ENCODE assay signal across 11 cellular contexts in genomic region chr16:75506567-75506966, GRCh38. TPM values are rescaled to one million over a fixed set of nuclear protein-coding genes. Genes with fewer than 3 reads are reported as not detected.
DNase-seq lines count a peak whose midpoint lies in the region; ATAC-seq and TF ChIP-seq lines count a peak whose summit lies in the region.
"Had no signal": no experiment of that assay in that cellular context is flagged by ENCODE, and none has a peak within 500 bp of the region (broad histone marks: within the 10 kb centered on the region; RNA-seq: fewer than 3 reads in every experiment).

No MANE protein-coding gene starts in this region.

- no peak overlapping the region for H3K4me2 ChIP-seq in fibroblast of lung (ENCODE audit: extremely low read depth, insufficient read depth, low read length)

- no peaks in the 10 kb centered on the region for H4K20me1 ChIP-seq in fibroblast of lung (ENCODE audit: control insufficient read depth, extremely low read depth, insufficient read depth, low read length)

- H3K4me3 ChIP-seq in fibroblast of lung (replicated peaks in 1 of 4; ENCODE audit: control extremely low read depth in 1 of 4, insufficient read depth in 1 of 4, low read depth in 3 of 4, low read length in 4 of 4) (no peak overlapping the region), neutrophil (ENCODE audit: low read depth in 1 of 2, low read length in 1 of 2) (peak overlapping the region; percentile 27 to 42)
- H3K4me3 ChIP-seq: SK-N-MC had no signal

- DNase-seq in Daoy (ENCODE audit: low read depth) (peak; percentile 25), fibroblast of lung (ENCODE audit: low read depth in 2 of 2) (peak; percentile 62 to 68), T1000 (lab: John Stamatoyannopoulos, UW) (no peak), DMS53 treated with DMSO at 0.1 percent for 48 hours (lab: John Stamatoyannopoulos, UW; ENCODE audit: unreplicated experiment) (no peak), activated gamma-delta T cell treated with Interleukin-2 at 50 U/mL for 16 hours (no peak)
- no peak for DNase-seq in stimulated activated effector memory CD8-positive, alpha-beta T cell treated with anti-CD3 and anti-CD28 coated beads, Interleukin-12 subunit alpha, Interleukin-12 subunit beta, amount 100 ng/mL, for 72 hours (ENCODE audit: low spot score in 2 of 2)

- no peak overlapping the region for H3K9ac ChIP-seq in fibroblast of lung (ENCODE audit: insufficient read depth, low read length)

- no peak overlapping the region for H3K4me3 Mint-ChIP-seq in stimulated activated effector memory CD8-positive, alpha-beta T cell treated with anti-CD3 and anti-CD28 coated beads, Interleukin-12 subunit alpha, Interleukin-12 subunit beta, amount 100 ng/mL, for 72 hours

- no peak for ATAC-seq in stimulated activated effector memory CD8-positive, alpha-beta T cell treated with anti-CD3 and anti-CD28 coated beads, Interleukin-12 subunit alpha, Interleukin-12 subunit beta, amount 100 ng/mL, for 72 hours

- H2AFZ ChIP-seq in fibroblast of lung (ENCODE audit: low read length) = peak overlapping the region; percentile 31

- H3K27ac Mint-ChIP-seq in stimulated activated effector memory CD8-positive, alpha-beta T cell treated with anti-CD3 and anti-CD28 coated beads, Interleukin-12 subunit alpha, Interleukin-12 subunit beta, amount 100 ng/mL, for 72 hours = no peak overlapping the region
- H3K27ac Mint-ChIP-seq: activated T-helper 2 cell treated with anti-CD3 and anti-CD28 coated beads, Interferon-gamma antibody, Interleukin-2, Interleukin-4, amounts not matched to agents 10 μg/mL and 5 μg/mL and 100 μg/mL, durations not matched to agents 14 hours and 24 hours and 36 hours had no signal

- no peak for TF ChIP-seq CTCF in fibroblast of lung (conservative IDR thresholded peaks at IDR 0.05 in 1 of 2, IDR thresholded peaks at IDR 0.05 in 1 of 2; ENCODE audit: low read depth in 1 of 2, low read length in 2 of 2)
- no peak for TF ChIP-seq CTCF in neutrophil (IDR thresholded peaks at IDR 0.05)

- no peaks in the 10 kb centered on the region for H3K36me3 Mint-ChIP-seq in stimulated activated effector memory CD8-positive, alpha-beta T cell treated with anti-CD3 and anti-CD28 coated beads, Interleukin-12 subunit alpha, Interleukin-12 subunit beta, amount 100 ng/mL, for 72 hours

- H3K4me1 ChIP-seq in fibroblast of lung (ENCODE audit: control insufficient read depth, extremely low read depth, insufficient read depth, low read length) (no peaks in the 10 kb centered on the region), neutrophil (ENCODE audit: control insufficient read depth in 1 of 2, insufficient read depth in 1 of 2, low read depth in 1 of 2, low read length in 1 of 2) (peaks cover 11 to 14% of the 10 kb centered on the region in 2 experiments)

- no peaks in the 10 kb centered on the region for H3K9me3 ChIP-seq in fibroblast of lung (ENCODE audit: control insufficient read depth, insufficient read depth, low read depth, low read length)
- no peaks in the 10 kb centered on the region for H3K9me3 ChIP-seq in neutrophil

- no peaks in the 10 kb centered on the region for H3K9me3 Mint-ChIP-seq in stimulated activated effector memory CD8-positive, alpha-beta T cell treated with anti-CD3 and anti-CD28 coated beads, Interleukin-12 subunit alpha, Interleukin-12 subunit beta, amount 100 ng/mL, for 72 hours
- H3K9me3 Mint-ChIP-seq: activated T-helper 2 cell treated with anti-CD3 and anti-CD28 coated beads, Interferon-gamma antibody, Interleukin-2, Interleukin-4, amounts not matched to agents 10 μg/mL and 5 μg/mL and 100 μg/mL, durations not matched to agents 14 hours and 24 hours and 36 hours had no signal

- no peaks in the 10 kb centered on the region for H3K4me1 Mint-ChIP-seq in stimulated activated effector memory CD8-positive, alpha-beta T cell treated with anti-CD3 and anti-CD28 coated beads, Interleukin-12 subunit alpha, Interleukin-12 subunit beta, amount 100 ng/mL, for 72 hours

- H3K27me3 ChIP-seq in fibroblast of lung (ENCODE audit: control insufficient read depth, insufficient read depth, low read length) (no peaks in the 10 kb centered on the region), neutrophil (no peaks in the 10 kb centered on the region)

- no peaks in the 10 kb centered on the region for H3K79me2 ChIP-seq in fibroblast of lung (ENCODE audit: control insufficient read depth, insufficient read depth, low read length)

- H3K36me3 ChIP-seq in fibroblast of lung (ENCODE audit: control insufficient read depth, insufficient read depth, low read length) = no peaks in the 10 kb centered on the region
- H3K36me3 ChIP-seq in neutrophil = no peaks in the 10 kb centered on the region

- H3K27ac ChIP-seq in fibroblast of lung (ENCODE audit: insufficient read depth, low read length) (no peak overlapping the region), neutrophil (peak overlapping the region; percentile 55)
- H3K27ac ChIP-seq: SK-N-MC had no signal

TF ChIP-seq in PFSK-1, 5 proteins besides CTCF, POLR2A, EP300 and RAD21:
- peak; percentile 25; the same call in 1 of the 2 replicates for TF ChIP-seq POLR2AphosphoS5 (IDR thresholded peaks at IDR 0.05; ENCODE audit: low read depth, low read length)
- TF ChIP-seq TAF1 (IDR thresholded peaks at IDR 0.05; ENCODE audit: borderline replicate concordance, insufficient read depth, low read length) = peak; percentile 71; the same call in 1 of the 2 replicates
- TF ChIP-seq SIN3A (IDR thresholded peaks at IDR 0.05; ENCODE audit: borderline replicate concordance, insufficient read depth, low read length) = 0 out of 2 replicates have a peak, but pooled peaks have one; percentile 23
- TF ChIP-seq, protein P1, sequence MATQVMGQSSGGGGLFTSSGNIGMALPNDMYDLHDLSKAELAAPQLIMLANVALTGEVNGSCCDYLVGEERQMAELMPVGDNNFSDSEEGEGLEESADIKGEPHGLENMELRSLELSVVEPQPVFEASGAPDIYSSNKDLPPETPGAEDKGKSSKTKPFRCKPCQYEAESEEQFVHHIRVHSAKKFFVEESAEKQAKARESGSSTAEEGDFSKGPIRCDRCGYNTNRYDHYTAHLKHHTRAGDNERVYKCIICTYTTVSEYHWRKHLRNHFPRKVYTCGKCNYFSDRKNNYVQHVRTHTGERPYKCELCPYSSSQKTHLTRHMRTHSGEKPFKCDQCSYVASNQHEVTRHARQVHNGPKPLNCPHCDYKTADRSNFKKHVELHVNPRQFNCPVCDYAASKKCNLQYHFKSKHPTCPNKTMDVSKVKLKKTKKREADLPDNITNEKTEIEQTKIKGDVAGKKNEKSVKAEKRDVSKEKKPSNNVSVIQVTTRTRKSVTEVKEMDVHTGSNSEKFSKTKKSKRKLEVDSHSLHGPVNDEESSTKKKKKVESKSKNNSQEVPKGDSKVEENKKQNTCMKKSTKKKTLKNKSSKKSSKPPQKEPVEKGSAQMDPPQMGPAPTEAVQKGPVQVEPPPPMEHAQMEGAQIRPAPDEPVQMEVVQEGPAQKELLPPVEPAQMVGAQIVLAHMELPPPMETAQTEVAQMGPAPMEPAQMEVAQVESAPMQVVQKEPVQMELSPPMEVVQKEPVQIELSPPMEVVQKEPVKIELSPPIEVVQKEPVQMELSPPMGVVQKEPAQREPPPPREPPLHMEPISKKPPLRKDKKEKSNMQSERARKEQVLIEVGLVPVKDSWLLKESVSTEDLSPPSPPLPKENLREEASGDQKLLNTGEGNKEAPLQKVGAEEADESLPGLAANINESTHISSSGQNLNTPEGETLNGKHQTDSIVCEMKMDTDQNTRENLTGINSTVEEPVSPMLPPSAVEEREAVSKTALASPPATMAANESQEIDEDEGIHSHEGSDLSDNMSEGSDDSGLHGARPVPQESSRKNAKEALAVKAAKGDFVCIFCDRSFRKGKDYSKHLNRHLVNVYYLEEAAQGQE (IDR thresholded peaks at IDR 0.05; ENCODE audit: insufficient read depth in 1 of 2, low read depth in 2 of 2, low read length in 2 of 2) = no peak
- TF ChIP-seq FOXP2 (optimal IDR thresholded peaks at IDR 0.05; ENCODE audit: borderline replicate concordance, extremely low read depth, extremely low read length, insufficient read depth) = no peak

RNA-seq across cellular contexts. Expression of gene CHST6, which starts 11.3 kb away (rescaled TPM):
- total RNA-seq in Daoy (2014; rRNA removed; shearing (Covaris generic)) = 0.30 and 0.51 TPM in 2 replicates
- 0.21 TPM for polyA plus RNA-seq in PFSK-1 (2012; ENCODE audit: insufficient read length, low read depth)
- total RNA-seq in fibroblast of lung = 0.17 and 0.26 TPM in 2 replicates
- 0.02 and 0.16 TPM in 2 replicates for polyA plus RNA-seq in fibroblast of lung
- 0.02 and 0.15 TPM in 2 replicates for polyA plus RNA-seq in fibroblast of lung (2012)
- polyA minus RNA-seq in fibroblast of lung (ENCODE audit: low replicate concordance) = 0.11 TPM in 1 of 2 replicates, not detected in the other
- total RNA-seq: activated T-helper 2 cell treated with anti-CD3 and anti-CD28 coated beads, Interferon-gamma antibody, Interleukin-2, Interleukin-4, amounts not matched to agents 10 μg/mL and 5 μg/mL and 100 μg/mL, durations not matched to agents 14 hours and 24 hours and 36 hours; G401 had no signal

RNA-seq across cellular contexts. Expression of gene CHST5, which starts 29.3 kb away (rescaled TPM):
- total RNA-seq in Daoy (2014; rRNA removed; shearing (Covaris generic)) = 0.30 TPM in 1 of 2 replicates, not detected in the other
- polyA plus RNA-seq in PFSK-1 (2012; ENCODE audit: insufficient read length, low read depth) = not detected
- under 0.01 TPM in 1 of 2 replicates, not detected in the other for total RNA-seq in fibroblast of lung
- polyA plus RNA-seq in fibroblast of lung = 0.02 TPM in 1 of 2 replicates, not detected in the other
- not detected in 2 replicates for polyA plus RNA-seq in fibroblast of lung (2012)
- polyA minus RNA-seq in fibroblast of lung (ENCODE audit: low replicate concordance) = not detected in 2 replicates
- total RNA-seq: activated T-helper 2 cell treated with anti-CD3 and anti-CD28 coated beads, Interferon-gamma antibody, Interleukin-2, Interleukin-4, amounts not matched to agents 10 μg/mL and 5 μg/mL and 100 μg/mL, durations not matched to agents 14 hours and 24 hours and 36 hours; G401 had no signal

RNA-seq across cellular contexts. Expression of gene TMEM170A, which starts 42.1 kb away (rescaled TPM):
- total RNA-seq in Daoy (2014; rRNA removed; shearing (Covaris generic)) = 13.1 and 29.1 TPM in 2 replicates
- polyA plus RNA-seq in PFSK-1 (2012; ENCODE audit: insufficient read length, low read depth) = 4.8 TPM
- 14.5 and 20.3 TPM in 2 replicates for total RNA-seq in fibroblast of lung
- polyA plus RNA-seq in fibroblast of lung = 10.3 and 12.3 TPM in 2 replicates
- polyA plus RNA-seq in fibroblast of lung (2012) = 5.7 and 6.2 TPM in 2 replicates
- 4.0 and 4.7 TPM in 2 replicates for polyA minus RNA-seq in fibroblast of lung (ENCODE audit: low replicate concordance)

RNA-seq across cellular contexts. Expression of gene TMEM231, which starts 49.5 kb away (rescaled TPM):
- total RNA-seq in Daoy (2014; rRNA removed; shearing (Covaris generic)) = 7.6 and 7.7 TPM in 2 replicates
- 6.5 TPM for polyA plus RNA-seq in PFSK-1 (2012; ENCODE audit: insufficient read length, low read depth)
- total RNA-seq in fibroblast of lung = 4.1 and 9.6 TPM in 2 replicates
- 18.8 and 23.4 TPM in 2 replicates for polyA plus RNA-seq in fibroblast of lung
- 7.7 and 8.9 TPM in 2 replicates for polyA plus RNA-seq in fibroblast of lung (2012)
- polyA minus RNA-seq in fibroblast of lung (ENCODE audit: low replicate concordance) = 81.3 and 91.7 TPM in 2 replicates

RNA-seq across cellular contexts. Expression of gene GABARAPL2, which starts 59.6 kb away (rescaled TPM):
- 15.5 and 26.6 TPM in 2 replicates for total RNA-seq in Daoy (2014; rRNA removed; shearing (Covaris generic))
- polyA plus RNA-seq in PFSK-1 (2012; ENCODE audit: insufficient read length, low read depth) = 51.6 TPM
- total RNA-seq in fibroblast of lung = 28.2 and 37.3 TPM in 2 replicates
- 116 and 159 TPM in 2 replicates for polyA plus RNA-seq in fibroblast of lung
- 112 and 127 TPM in 2 replicates for polyA plus RNA-seq in fibroblast of lung (2012)
- polyA minus RNA-seq in fibroblast of lung (ENCODE audit: low replicate concordance) = 3.8 and 8.1 TPM in 2 replicates

Comparison
In these comparisons a context has a peak if more than half of its experiments do, and no peak if none do; other contexts are left out.
1. DNase-seq: peak in Daoy (single experiment) and fibroblast of lung (2 of 2); none in stimulated activated effector memory CD8-positive, alpha-beta T cell treated with anti-CD3 and anti-CD28 coated beads, Interleukin-12 subunit alpha, Interleukin-12 subunit beta, amount 100 ng/mL, for 72 hours (0 of 2), T1000 (single experiment), DMS53 treated with DMSO at 0.1 percent for 48 hours (single experiment) and activated gamma-delta T cell treated with Interleukin-2 at 50 U/mL for 16 hours (single experiment).
2. H3K4me3 ChIP-seq: peak in neutrophil (2 of 2); none in fibroblast of lung (0 of 4).